24 cellular contexts compared by ENCODE assay signal in genomic region chr11:75784085-75784478, GRCh38.
"Had no signal": no experiment of that assay in that cellular context is flagged by ENCODE, and none has a peak within 500 bp of the region (broad histone marks: within the 10 kb centered on the region; RNA-seq: fewer than 3 reads in every experiment).

No MANE protein-coding gene starts in this region.

- H3K4me1 ChIP-seq: colonic mucosa, esophagus muscularis mucosa, foreskin keratinocyte, gastroesophageal sphincter, heart left ventricle, left ventricle myocardium inferior, lower lobe of right lung, parathyroid adenoma, sigmoid colon, tibial artery had no signal

- H3K79me2 ChIP-seq: parathyroid adenoma had no signal

- H3K9me3 ChIP-seq: colonic mucosa, esophagus muscularis mucosa, gastroesophageal sphincter, heart left ventricle, left ventricle myocardium inferior, lower lobe of right lung, sigmoid colon, stomach, testis, tibial artery had no signal

- FAIRE-seq: endothelial cell of umbilical vein, islet of Langerhans had no signal

- H2AFZ ChIP-seq: parathyroid adenoma had no signal

- H3K4me3 ChIP-seq: colonic mucosa, esophagus muscularis mucosa, gastroesophageal sphincter, heart left ventricle, left ventricle myocardium inferior, lower lobe of right lung, sigmoid colon, stomach, testis, tibial artery had no signal

- ATAC-seq: foreskin keratinocyte; gastroesophageal sphincter; heart left ventricle; left cardiac atrium; lower lobe of right lung; naive thymus-derived CD8-positive, alpha-beta T cell; stimulated activated effector memory CD8-positive, alpha-beta T cell treated with anti-CD3 and anti-CD28 coated beads, Interleukin-12 subunit alpha, Interleukin-12 subunit beta, amount 100 ng/mL, for 72 hours had no signal

- H3K9ac ChIP-seq: parathyroid adenoma had no signal

- DNase-seq: colonic mucosa; effector memory CD4-positive, alpha-beta T cell; foreskin keratinocyte; heart left ventricle; hippocampal formation; left cardiac atrium; left ventricle myocardium inferior; lower lobe of right lung; naive thymus-derived CD8-positive, alpha-beta T cell; nephron progenitor cell; sigmoid colon; stimulated activated CD4-positive, alpha-beta T cell treated with anti-CD3 and anti-CD28 coated beads, Interleukin-2, amount 100 ng/mL, for 24 hours; stimulated activated CD4-positive, alpha-beta T cell treated with anti-CD3 and anti-CD28 coated beads, Interleukin-4, amount 100 ng/mL, for 24 hours; stimulated activated naive CD4-positive, alpha-beta T cell treated with Interleukin-2 at 50 U/mL for 16 hours; stomach; substantia nigra; testis; tibial artery had no signal

- H3K36me3 ChIP-seq: colonic mucosa, esophagus muscularis mucosa, gastroesophageal sphincter, heart left ventricle, left ventricle myocardium inferior, lower lobe of right lung, sigmoid colon, stomach had no signal

- H3K27ac ChIP-seq: colonic mucosa, esophagus muscularis mucosa, foreskin keratinocyte, gastroesophageal sphincter, heart left ventricle, left ventricle myocardium inferior, lower lobe of right lung, parathyroid adenoma, sigmoid colon, stomach, testis, tibial artery had no signal

- H3K27me3 ChIP-seq: colonic mucosa, esophagus muscularis mucosa, foreskin keratinocyte, gastroesophageal sphincter, heart left ventricle, sigmoid colon, stomach, testis, tibial artery had no signal
